In genomic region chr2:96070351-96070750, GRCh38 we compare ENCODE assay signal across 8 cellular contexts. TPM values are rescaled to one million over a fixed set of nuclear protein-coding genes. Genes with fewer than 3 reads are reported as not detected.
"Had no signal": no experiment of that assay in that cellular context is flagged by ENCODE, and none has a peak within 500 bp of the region (broad histone marks: within the 10 kb centered on the region; RNA-seq: fewer than 3 reads in every experiment).

No MANE protein-coding gene starts in this region.

RNA-seq across cellular contexts. Expression of gene GPAT2, which starts 35.6 kb away (rescaled TPM):
- total RNA-seq: chondrocyte, hepatocyte, mesothelial cell of epicardium, myocyte had no signal
- polyA plus RNA-seq: mammary epithelial cell had no signal

RNA-seq across cellular contexts. Expression of gene ADRA2B, which starts 46.0 kb away (rescaled TPM):
- total RNA-seq: endothelial cell of umbilical vein, glomerular endothelial cell, myocyte had no signal
- polyA plus RNA-seq: endothelial cell of umbilical vein; naive thymus-derived CD4-positive, alpha-beta T cell had no signal
